Comparison of ENCODE assay signal across 33 cellular contexts in genomic region chr6:132624175-132624574, GRCh38. TPM values are rescaled to one million over a fixed set of nuclear protein-coding genes. Genes with fewer than 3 reads are reported as not detected.
"Had no signal": no experiment of that assay in that cellular context is flagged by ENCODE, and none has a peak within 500 bp of the region (broad histone marks: within the 10 kb centered on the region; RNA-seq: fewer than 3 reads in every experiment).

Gene TAAR2 (minus strand): TSS chr6:132624275. CDS start chr6:132624275, 0 bp downstream.

- H3K4me2 ChIP-seq: smooth muscle cell had no signal

- H3K4me3 ChIP-seq: left lung, lower lobe of right lung, psoas muscle, right atrium auricular region, right lobe of liver, smooth muscle cell, tibial nerve, uterus had no signal

- ATAC-seq: left cardiac atrium; left lung; lower lobe of right lung; naive thymus-derived CD8-positive, alpha-beta T cell; psoas muscle; right lobe of liver; stimulated activated memory B cell treated with anti-CD40 and anti-IgM and Interleukin-4, amounts not matched to agents 10 μg/mL and 1 μg/mL and 100 μg/mL, for 72 hours; stimulated activated naive CD8-positive, alpha-beta T cell treated with anti-CD3 and anti-CD28 coated beads, Interleukin-15, amount 100 ng/mL, for 72 hours had no signal

- H3K79me2 ChIP-seq: parathyroid adenoma had no signal

- H3K4me1 Mint-ChIP-seq: naive thymus-derived CD8-positive, alpha-beta T cell; stimulated activated memory B cell treated with anti-CD40 and anti-IgM and Interleukin-4, amounts not matched to agents 10 μg/mL and 1 μg/mL and 100 μg/mL, for 72 hours; stimulated activated naive CD8-positive, alpha-beta T cell treated with anti-CD3 and anti-CD28 coated beads, Interleukin-15, amount 100 ng/mL, for 72 hours had no signal

- H3K4me3 Mint-ChIP-seq: naive thymus-derived CD8-positive, alpha-beta T cell; stimulated activated memory B cell treated with anti-CD40 and anti-IgM and Interleukin-4, amounts not matched to agents 10 μg/mL and 1 μg/mL and 100 μg/mL, for 72 hours; stimulated activated naive CD8-positive, alpha-beta T cell treated with anti-CD3 and anti-CD28 coated beads, Interleukin-15, amount 100 ng/mL, for 72 hours; type B pancreatic cell had no signal

- H3K36me3 Mint-ChIP-seq: naive thymus-derived CD8-positive, alpha-beta T cell; stimulated activated memory B cell treated with anti-CD40 and anti-IgM and Interleukin-4, amounts not matched to agents 10 μg/mL and 1 μg/mL and 100 μg/mL, for 72 hours; type B pancreatic cell had no signal

- H3K36me3 ChIP-seq: left lung, lower lobe of right lung, neutrophil, right atrium auricular region, right lobe of liver, tibial nerve, uterus had no signal

- H3K9ac ChIP-seq: parathyroid adenoma had no signal

- H3K27ac Mint-ChIP-seq: naive thymus-derived CD8-positive, alpha-beta T cell; stimulated activated memory B cell treated with anti-CD40 and anti-IgM and Interleukin-4, amounts not matched to agents 10 μg/mL and 1 μg/mL and 100 μg/mL, for 72 hours; stimulated activated naive CD8-positive, alpha-beta T cell treated with anti-CD3 and anti-CD28 coated beads, Interleukin-15, amount 100 ng/mL, for 72 hours; type B pancreatic cell had no signal

- DNase-seq: hippocampal formation; kidney glomerular epithelial cell; left cardiac atrium; left lung; lower lobe of right lung; mammary epithelial cell; mesenchymal stem cell; naive thymus-derived CD8-positive, alpha-beta T cell; occipital lobe; psoas muscle; right lobe of liver; stimulated activated CD4-positive, alpha-beta T cell treated with anti-CD3 and anti-CD28 coated beads, Interleukin-1b, Interleukin-23, amount 100 ng/mL, for 48 hours; stimulated activated CD4-positive, alpha-beta T cell treated with anti-CD3 and anti-CD28 coated beads, Interleukin-2, amount 100 ng/mL, for 48 hours; stimulated activated CD4-positive, alpha-beta T cell treated with anti-CD3 and anti-CD28 coated beads, Interleukin-4, amount 100 ng/mL, for 4 hours; stimulated activated CD8-positive, alpha-beta memory T cell treated with anti-CD3 and anti-CD28 coated beads, Interleukin-4, amount 100 ng/mL, for 48 hours; stimulated activated naive CD4-positive, alpha-beta T cell treated with Interleukin-2 at 50 U/mL for 16 hours; stimulated activated naive CD8-positive, alpha-beta T cell treated with anti-CD3 and anti-CD28 coated beads, Interleukin-15, amount 100 ng/mL, for 72 hours; substantia nigra; uterus had no signal

- H3K4me1 ChIP-seq: left lung, lower lobe of right lung, parathyroid adenoma, psoas muscle, right atrium auricular region, right lobe of liver, tibial nerve, uterus had no signal

- H3K27me3 Mint-ChIP-seq: type B pancreatic cell had no signal

- H3K27me3 ChIP-seq: right atrium auricular region, right lobe of liver, tibial nerve, uterus had no signal

- H2AFZ ChIP-seq: parathyroid adenoma had no signal

- H3K9me3 ChIP-seq: neutrophil, psoas muscle, right lobe of liver, uterus had no signal

- H3K27ac ChIP-seq: left lung, lower lobe of right lung, neutrophil, parathyroid adenoma, psoas muscle, right atrium auricular region, right lobe of liver, tibial nerve, uterus had no signal

RNA-seq across cellular contexts. Expression of gene TAAR2, which starts in this region (rescaled TPM):
- total RNA-seq: left cardiac atrium; left lung; liver; lower lobe of right lung; mammary epithelial cell; mucosa of gallbladder; naive thymus-derived CD8-positive, alpha-beta T cell; occipital lobe; osteocyte; posterior vena cava; psoas muscle; right atrium auricular region; right lobe of liver; skeletal muscle tissue; smooth muscle cell; temporal lobe; tibial nerve; ureter; uterus had no signal
